Comparison of ENCODE assay signal across 1 cellular context in the genomic region with DNA sequence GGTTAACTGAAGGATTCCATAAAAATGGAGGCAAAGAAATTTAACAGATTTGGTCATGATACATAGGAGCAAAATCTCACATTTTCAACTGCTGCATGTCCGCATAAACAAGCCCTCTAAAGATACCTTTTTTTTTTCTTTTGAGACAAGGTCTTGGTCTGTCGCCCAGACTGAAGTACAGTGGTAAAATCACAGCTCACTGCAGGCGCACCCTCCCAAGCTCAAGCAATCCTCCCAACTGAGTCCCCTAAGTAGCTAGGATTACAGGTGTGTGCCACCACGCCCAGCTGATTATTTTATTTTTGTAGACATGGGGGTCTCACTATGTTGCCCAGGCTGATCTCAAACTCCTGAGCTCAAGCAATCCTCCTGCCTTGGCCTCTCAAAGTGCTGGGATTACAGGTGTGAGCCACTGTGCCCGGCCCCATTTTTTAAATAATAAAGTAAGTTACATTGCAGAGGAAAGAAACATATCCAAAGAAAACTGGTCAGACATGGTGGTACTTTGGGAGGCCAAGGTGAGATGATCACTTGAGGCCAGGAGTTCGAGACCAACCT.
TF ChIP-seq lines count a peak whose summit lies in the region.

No MANE protein-coding gene starts in this region.

TF ChIP-seq in GM23338, 12 proteins besides CTCF, POLR2A, EP300 and RAD21:
- TF ChIP-seq EZH2phosphoT487 (IDR thresholded peaks at IDR 0.05; ENCODE audit: unreplicated experiment) (no peak), CREB1 (CRISPR knock-in tag; IDR thresholded peaks at IDR 0.05; ENCODE audit: low read depth) (no peak), JUNB (IDR thresholded peaks at IDR 0.05; ENCODE audit: unreplicated experiment) (no peak)
- TF ChIP-seq, protein P1, sequence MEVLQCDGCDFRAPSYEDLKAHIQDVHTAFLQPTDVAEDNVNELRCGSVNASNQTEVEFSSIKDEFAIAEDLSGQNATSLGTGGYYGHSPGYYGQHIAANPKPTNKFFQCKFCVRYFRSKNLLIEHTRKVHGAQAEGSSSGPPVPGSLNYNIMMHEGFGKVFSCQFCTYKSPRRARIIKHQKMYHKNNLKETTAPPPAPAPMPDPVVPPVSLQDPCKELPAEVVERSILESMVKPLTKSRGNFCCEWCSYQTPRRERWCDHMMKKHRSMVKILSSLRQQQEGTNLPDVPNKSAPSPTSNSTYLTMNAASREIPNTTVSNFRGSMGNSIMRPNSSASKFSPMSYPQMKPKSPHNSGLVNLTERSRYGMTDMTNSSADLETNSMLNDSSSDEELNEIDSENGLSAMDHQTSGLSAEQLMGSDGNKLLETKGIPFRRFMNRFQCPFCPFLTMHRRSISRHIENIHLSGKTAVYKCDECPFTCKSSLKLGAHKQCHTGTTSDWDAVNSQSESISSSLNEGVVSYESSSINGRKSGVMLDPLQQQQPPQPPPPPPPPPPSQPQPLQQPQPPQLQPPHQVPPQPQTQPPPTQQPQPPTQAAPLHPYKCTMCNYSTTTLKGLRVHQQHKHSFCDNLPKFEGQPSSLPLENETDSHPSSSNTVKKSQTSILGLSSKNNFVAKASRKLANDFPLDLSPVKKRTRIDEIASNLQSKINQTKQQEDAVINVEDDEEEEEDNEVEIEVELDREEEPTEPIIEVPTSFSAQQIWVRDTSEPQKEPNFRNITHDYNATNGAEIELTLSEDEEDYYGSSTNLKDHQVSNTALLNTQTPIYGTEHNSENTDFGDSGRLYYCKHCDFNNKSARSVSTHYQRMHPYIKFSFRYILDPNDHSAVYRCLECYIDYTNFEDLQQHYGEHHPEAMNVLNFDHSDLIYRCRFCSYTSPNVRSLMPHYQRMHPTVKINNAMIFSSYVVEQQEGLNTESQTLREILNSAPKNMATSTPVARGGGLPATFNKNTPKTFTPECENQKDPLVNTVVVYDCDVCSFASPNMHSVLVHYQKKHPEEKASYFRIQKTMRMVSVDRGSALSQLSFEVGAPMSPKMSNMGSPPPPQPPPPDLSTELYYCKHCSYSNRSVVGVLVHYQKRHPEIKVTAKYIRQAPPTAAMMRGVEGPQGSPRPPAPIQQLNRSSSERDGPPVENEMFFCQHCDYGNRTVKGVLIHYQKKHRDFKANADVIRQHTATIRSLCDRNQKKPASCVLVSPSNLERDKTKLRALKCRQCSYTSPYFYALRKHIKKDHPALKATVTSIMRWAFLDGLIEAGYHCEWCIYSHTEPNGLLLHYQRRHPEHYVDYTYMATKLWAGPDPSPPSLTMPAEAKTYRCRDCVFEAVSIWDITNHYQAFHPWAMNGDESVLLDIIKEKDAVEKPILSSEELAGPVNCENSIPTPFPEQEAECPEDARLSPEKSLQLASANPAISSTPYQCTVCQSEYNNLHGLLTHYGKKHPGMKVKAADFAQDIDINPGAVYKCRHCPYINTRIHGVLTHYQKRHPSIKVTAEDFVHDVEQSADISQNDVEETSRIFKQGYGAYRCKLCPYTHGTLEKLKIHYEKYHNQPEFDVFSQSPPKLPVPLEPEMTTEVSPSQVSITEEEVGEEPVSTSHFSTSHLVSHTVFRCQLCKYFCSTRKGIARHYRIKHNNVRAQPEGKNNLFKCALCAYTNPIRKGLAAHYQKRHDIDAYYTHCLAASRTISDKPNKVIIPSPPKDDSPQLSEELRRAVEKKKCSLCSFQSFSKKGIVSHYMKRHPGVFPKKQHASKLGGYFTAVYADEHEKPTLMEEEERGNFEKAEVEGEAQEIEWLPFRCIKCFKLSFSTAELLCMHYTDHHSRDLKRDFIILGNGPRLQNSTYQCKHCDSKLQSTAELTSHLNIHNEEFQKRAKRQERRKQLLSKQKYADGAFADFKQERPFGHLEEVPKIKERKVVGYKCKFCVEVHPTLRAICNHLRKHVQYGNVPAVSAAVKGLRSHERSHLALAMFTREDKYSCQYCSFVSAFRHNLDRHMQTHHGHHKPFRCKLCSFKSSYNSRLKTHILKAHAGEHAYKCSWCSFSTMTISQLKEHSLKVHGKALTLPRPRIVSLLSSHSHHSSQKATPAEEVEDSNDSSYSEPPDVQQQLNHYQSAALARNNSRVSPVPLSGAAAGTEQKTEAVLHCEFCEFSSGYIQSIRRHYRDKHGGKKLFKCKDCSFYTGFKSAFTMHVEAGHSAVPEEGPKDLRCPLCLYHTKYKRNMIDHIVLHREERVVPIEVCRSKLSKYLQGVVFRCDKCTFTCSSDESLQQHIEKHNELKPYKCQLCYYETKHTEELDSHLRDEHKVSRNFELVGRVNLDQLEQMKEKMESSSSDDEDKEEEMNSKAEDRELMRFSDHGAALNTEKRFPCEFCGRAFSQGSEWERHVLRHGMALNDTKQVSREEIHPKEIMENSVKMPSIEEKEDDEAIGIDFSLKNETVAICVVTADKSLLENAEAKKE (CRISPR knock-in tag; IDR thresholded peaks at IDR 0.05) = no peak
